Comparison of ENCODE assay signal across 8 cellular contexts in genomic region chr20:33810885-33811762, GRCh38. TPM values are rescaled to one million over a fixed set of nuclear protein-coding genes. Genes with fewer than 3 reads are reported as not detected.
DNase-seq lines count a peak whose midpoint lies in the region; ATAC-seq lines count a peak whose summit lies in the region.

Gene CHMP4B (plus strand): TSS chr20:33811348. CDS start chr20:33811469, 121 bp downstream.

- peak; percentile 94 for ATAC-seq in GM21529 (IDR thresholded peaks at IDR 0.05; ENCODE audit: unreplicated experiment)

- H3K27ac Mint-ChIP-seq in IgD-negative memory B cell: peak within 1 kb of the TSS; percentile 76 to 95 (median 84)

- no peaks in the 10 kb centered on the region for H3K9me3 Mint-ChIP-seq in IgD-negative memory B cell

- DNase-seq in DMS 273 treated with DMSO at 0.1 percent for 48 hours (lab: John Stamatoyannopoulos, UW) (peak; percentile 96), OCI-M2 (lab: John Stamatoyannopoulos, UW; ENCODE audit: unreplicated experiment) (peak; percentile 91), activated T-cell treated with anti-CD3 and anti-CD28 coated beads for 48 hours (ENCODE audit: low read depth) (peak; percentile 96), epithelial cell of prostate (ENCODE audit: low read depth, low spot score) (peak; percentile 91), mucosa of gallbladder (ENCODE audit: low spot score) (peak; percentile 99)
- DNase-seq in stimulated activated CD8-positive, alpha-beta memory T cell treated with anti-CD3 and anti-CD28 coated beads, Interleukin-4, amount 100 ng/mL, for 4 hours (ENCODE audit: low read depth in 2 of 2, low spot score in 1 of 2): peak; percentile 95 to 97

- peak within 1 kb of the TSS; percentile 94 for H3K27ac ChIP-seq in epithelial cell of prostate

- H3K27me3 Mint-ChIP-seq in IgD-negative memory B cell: no peaks in the 10 kb centered on the region

- peaks cover 5% of the 10 kb centered on the region for H3K36me3 Mint-ChIP-seq in IgD-negative memory B cell

- H3K4me1 Mint-ChIP-seq in IgD-negative memory B cell: peaks cover 13 to 38% (median 30%) of the 10 kb centered on the region in 3 donors

- H3K4me3 Mint-ChIP-seq in IgD-negative memory B cell: peak within 1 kb of the TSS; percentile 84 to 98 (median 96)

RNA-seq across cellular contexts. Expression of gene CHMP4B, which starts in this region (rescaled TPM):
- 11.8 TPM for polyA plus RNA-seq in IgD-negative memory B cell
- 117 TPM for total RNA-seq in mucosa of gallbladder

Comparison
In these comparisons a context has a peak if more than half of its experiments do, and no peak if none do; other contexts are left out.
1. Peak in every context shown above with its lines: DNase-seq, ATAC-seq and H3K27ac ChIP-seq.